13 cellular contexts compared by ENCODE assay signal in the genomic region with DNA sequence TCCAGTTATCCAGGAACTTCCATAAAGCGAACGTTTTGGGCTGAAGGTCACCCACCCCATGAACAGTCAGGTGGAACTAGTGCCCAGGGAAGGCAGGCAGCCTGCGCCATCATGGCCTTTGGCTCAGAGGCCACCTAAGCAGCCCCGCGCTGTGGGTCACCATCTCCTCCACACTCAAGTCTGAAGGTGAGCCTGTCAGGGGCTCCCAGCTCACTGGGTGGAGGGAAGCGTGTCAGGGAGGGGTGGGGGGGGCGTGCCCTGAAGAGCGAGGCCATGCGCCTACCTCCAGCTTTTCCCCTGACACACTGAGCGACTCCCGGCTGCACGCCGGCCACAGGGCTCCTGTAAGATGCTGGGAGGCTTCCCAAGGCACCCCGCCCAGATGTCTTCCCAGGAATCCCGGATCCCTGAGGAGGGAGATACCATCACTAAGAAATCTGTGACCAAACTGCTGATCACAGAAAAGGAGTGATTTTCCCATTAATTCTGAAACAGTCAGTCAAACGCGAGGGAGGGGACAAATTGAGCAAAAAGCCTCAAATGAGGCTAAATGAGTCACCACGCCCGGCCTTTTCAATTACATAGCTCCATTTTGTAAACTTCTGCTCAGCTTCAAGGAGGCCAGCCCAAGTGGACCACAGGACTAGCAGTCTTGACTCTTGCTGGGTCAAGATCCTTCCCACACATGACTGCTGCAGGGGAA. TPM values are rescaled to one million over a fixed set of nuclear protein-coding genes. Genes with fewer than 3 reads are reported as not detected.
DNase-seq lines count a peak whose midpoint lies in the region; ATAC-seq, FAIRE-seq and TF ChIP-seq lines count a peak whose summit lies in the region.
"Had no signal": no experiment of that assay in that cellular context is flagged by ENCODE, and none has a peak within 500 bp of the region (broad histone marks: within the 10 kb centered on the region; RNA-seq: fewer than 3 reads in every experiment).

No MANE protein-coding gene starts in this region.

- no peak for ATAC-seq in HG02840 (IDR thresholded peaks at IDR 0.05; ENCODE audit: low FRiP score, unreplicated experiment)
- ATAC-seq: Right ventricle myocardium inferior had no signal

- H3K4me3 ChIP-seq in spleen: no peak overlapping the region
- no peak overlapping the region for H3K4me3 ChIP-seq in kidney (ENCODE audit: low read length in 2 of 2)

- H3K9me3 ChIP-seq in spleen (no peaks in the 10 kb centered on the region), kidney (ENCODE audit: control insufficient read depth in 1 of 2, low read length in 2 of 2) (no peaks in the 10 kb centered on the region)

- H3K27ac ChIP-seq in spleen: peak overlapping the region; percentile 4 to 90 (median 83)
- no peak overlapping the region for H3K27ac ChIP-seq in kidney (ENCODE audit: low read depth in 2 of 2, low read length in 2 of 2)
- H3K27ac ChIP-seq: 22Rv1 had no signal

- TF ChIP-seq CTCF in spleen (IDR thresholded peaks at IDR 0.05 in 8 of 11, conservative IDR thresholded peaks at IDR 0.05 in 3 of 11) (no peak), kidney (IDR thresholded peaks at IDR 0.05; ENCODE audit: borderline replicate concordance, extremely low read depth, insufficient read depth) (no peak)

- H3K36me3 ChIP-seq in spleen (peaks cover 0 to 38% (median 25%) of the 10 kb centered on the region in 6 donors), kidney (ENCODE audit: control insufficient read depth in 1 of 2, insufficient read depth in 2 of 2, low read length in 2 of 2) (peaks cover 7 to 22% of the 10 kb centered on the region in 2 donors)

- intact Hi-C loops in spleen (cut with DNase I; ENCODE audit: low total_unique reads) (no loop called here), kidney (cut with DNase I) (no loop called here)

- TF ChIP-seq POLR2A in spleen (IDR thresholded peaks at IDR 0.05): no peak

- H3K27me3 ChIP-seq in spleen (replicated peaks in 1 of 7): no peaks in the 10 kb centered on the region

- H3K4me1 ChIP-seq in spleen (peaks cover 0 to 100% (median 63%) of the 10 kb centered on the region in 6 donors), kidney (ENCODE audit: control insufficient read depth in 1 of 2, insufficient read depth in 1 of 2, low read depth in 1 of 2, low read length in 2 of 2) (peaks cover 0 to 2% of the 10 kb centered on the region in 2 donors)

- WGBS in spleen, 5 donors: 65 to 83% (median 76%) methylated on average over 17 to 19 of the region's 19 CpGs

- DNase-seq in SIG-M5 treated with dmso at 0.1 percent for 504 hours (lab: John Stamatoyannopoulos, UW; ENCODE audit: unreplicated experiment) (peak; percentile 50), SIG-M5 (lab: John Stamatoyannopoulos, UW) (no peak), MV-4-11 (lab: John Stamatoyannopoulos, UW) (peak; percentile 76), astrocyte of the hippocampus (ENCODE audit: low read depth, low spot score) (peak; percentile 53), spleen (no peak), kidney (no peak), mucosa of gallbladder (ENCODE audit: low spot score) (no peak)
- DNase-seq: activated CD8-positive, alpha-beta memory T cell treated with anti-CD3 and anti-CD28 coated beads, Interleukin-2, amount 50 U/mL, for 48 hours; effector memory CD4-positive, alpha-beta T cell; MM.1S had no signal

- no peak for FAIRE-seq in kidney (lab: Jason Lieb, UNC)

- H3K9ac ChIP-seq in kidney (ENCODE audit: low read length in 2 of 2): no peak overlapping the region

RNA-seq across cellular contexts. Expression of a gene that starts 26.5 kb away (rescaled TPM):
- total RNA-seq in spleen (10 to 100 TPM; 12.4 to 32.5 (median 19.1) TPM), kidney (11.2 TPM), mucosa of gallbladder (17.0 TPM)
- polyA plus RNA-seq in spleen (10 to 100 TPM; 18.5 to 21.2 (median 19.2) TPM), kidney (ENCODE audit: insufficient read depth, low read depth, low replicate concordance) (15.3 TPM)

RNA-seq across cellular contexts. Expression of a gene that starts 44.7 kb away (rescaled TPM):
- total RNA-seq in spleen (10 to 100 TPM; 27.1 to 47.3 (median 38.0) TPM), kidney (30.1 TPM), mucosa of gallbladder (25.5 TPM)
- polyA plus RNA-seq in spleen (10 to 100 TPM; 28.2 to 38.0 (median 34.3) TPM), kidney (ENCODE audit: insufficient read depth, low read depth, low replicate concordance) (28.2 TPM)

RNA-seq across cellular contexts. Expression of a gene that starts 54.0 kb away (rescaled TPM):
- total RNA-seq in spleen (10 to 100 TPM; 32.2 to 38.4 (median 35.1) TPM), kidney (46.4 TPM), mucosa of gallbladder (55.1 TPM)
- polyA plus RNA-seq in spleen (10 to 100 TPM; 39.1 to 62.7 (median 47.2) TPM), kidney (ENCODE audit: insufficient read depth, low read depth, low replicate concordance) (134 TPM)

RNA-seq across cellular contexts. Expression of a gene that starts 54.3 kb away (rescaled TPM):
- total RNA-seq in spleen: 10 to 100 TPM; 38.0 to 73.7 (median 65.2) TPM
- 10 to 100 TPM; 14.1 to 37.9 (median 26.9) TPM for polyA plus RNA-seq in spleen
- 49.2 TPM for total RNA-seq in kidney
- 8.0 TPM for polyA plus RNA-seq in kidney (ENCODE audit: insufficient read depth, low read depth, low replicate concordance)
- total RNA-seq in mucosa of gallbladder: 44.5 TPM

Comparison
In these comparisons a context has a peak if more than half of its experiments do, and no peak if none do; other contexts are left out.
1. DNase-seq: peak in SIG-M5 treated with dmso at 0.1 percent for 504 hours (single experiment), MV-4-11 (single experiment) and astrocyte of the hippocampus (single experiment); none in SIG-M5 (single experiment), spleen (single experiment), kidney (single experiment) and mucosa of gallbladder (single experiment).
2. H3K27ac ChIP-seq: peak in spleen (8 of 8); none in kidney (0 of 2).